Comparison of ENCODE assay signal across 10 cellular contexts in genomic region chr20:43165611-43166010, GRCh38. TPM values are rescaled to one million over a fixed set of nuclear protein-coding genes. Genes with fewer than 3 reads are reported as not detected.
"Had no signal": no experiment of that assay in that cellular context is flagged by ENCODE, and none has a peak within 500 bp of the region (broad histone marks: within the 10 kb centered on the region; RNA-seq: fewer than 3 reads in every experiment).

No MANE protein-coding gene starts in this region.

- ATAC-seq: GM23338 had no signal

- H3K27ac ChIP-seq: HL-60 had no signal

- DNase-seq: H9, HCEC 1CT, HFFc6, KG1 had no signal

- H3K4me2 ChIP-seq: GM23338 had no signal

- H2AFZ ChIP-seq: GM23338 had no signal

- FAIRE-seq: H1, H54 had no signal

- H3K4me3 ChIP-seq: GM23338 had no signal

RNA-seq across cellular contexts. Expression of gene PTPRT, which starts 24.1 kb away (rescaled TPM):
- total RNA-seq: GM23338, HFFc6, HT1080 had no signal
- polyA plus RNA-seq: GM23338, IgD-negative memory B cell had no signal
